Comparison of ENCODE assay signal across 8 cellular contexts in the genomic region with DNA sequence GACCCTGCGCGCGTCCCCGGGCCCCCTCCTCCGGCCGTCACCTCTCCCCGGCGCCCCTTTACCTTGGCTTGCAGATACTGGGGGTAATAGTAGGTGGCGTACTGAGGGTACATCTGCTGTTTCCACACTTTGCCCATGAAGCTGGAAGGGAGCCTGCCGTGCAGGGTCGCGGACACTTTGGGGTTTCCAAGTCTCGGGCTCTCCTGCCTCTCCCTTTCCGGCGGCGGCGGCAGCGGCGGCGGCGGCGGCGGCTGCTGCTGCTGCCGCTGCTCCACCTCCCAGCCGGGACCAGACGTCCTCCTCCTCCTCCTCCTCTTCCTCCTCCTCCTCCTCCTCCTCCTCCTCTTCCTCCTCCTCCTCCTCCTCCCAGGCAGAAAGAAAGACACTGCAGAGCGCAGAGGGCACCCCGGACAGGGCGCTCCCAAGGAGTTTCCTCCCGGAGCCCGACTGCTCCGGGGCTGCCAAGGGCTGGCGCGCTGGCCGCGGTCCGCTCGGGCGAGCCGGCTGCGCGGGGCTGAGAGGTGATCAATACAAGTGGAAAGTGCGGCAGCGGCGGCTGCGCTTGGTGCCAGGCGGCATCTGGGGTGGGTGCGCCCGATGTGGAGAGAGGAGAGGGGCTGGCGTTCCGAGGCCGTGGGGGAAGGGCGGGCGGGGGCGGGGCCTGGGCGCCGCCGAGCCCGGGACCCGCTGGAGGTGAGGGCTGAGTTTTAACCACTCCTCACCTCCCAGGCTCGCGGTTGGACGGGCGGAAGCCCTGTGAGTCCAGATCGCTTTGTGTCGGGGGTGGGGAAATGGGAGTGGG. TPM values are rescaled to one million over a fixed set of nuclear protein-coding genes. Genes with fewer than 3 reads are reported as not detected.
DNase-seq lines count a peak whose midpoint lies in the region; ATAC-seq and TF ChIP-seq lines count a peak whose summit lies in the region.

A gene with protein sequence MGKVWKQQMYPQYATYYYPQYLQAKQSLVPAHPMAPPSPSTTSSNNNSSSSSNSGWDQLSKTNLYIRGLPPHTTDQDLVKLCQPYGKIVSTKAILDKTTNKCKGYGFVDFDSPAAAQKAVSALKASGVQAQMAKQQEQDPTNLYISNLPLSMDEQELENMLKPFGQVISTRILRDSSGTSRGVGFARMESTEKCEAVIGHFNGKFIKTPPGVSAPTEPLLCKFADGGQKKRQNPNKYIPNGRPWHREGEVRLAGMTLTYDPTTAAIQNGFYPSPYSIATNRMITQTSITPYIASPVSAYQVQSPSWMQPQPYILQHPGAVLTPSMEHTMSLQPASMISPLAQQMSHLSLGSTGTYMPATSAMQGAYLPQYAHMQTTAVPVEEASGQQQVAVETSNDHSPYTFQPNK (minus strand): TSS at position 581 of the 802 bp plus-strand sequence. CDS start 444 bp downstream, at position 137.

- peak within 1 kb of the TSS; percentile 86 to 98 (median 89) for H3K4me3 Mint-ChIP-seq in CD4-positive, CD25-positive, alpha-beta regulatory T cell

- H3K4me2 ChIP-seq in neural cell (ENCODE audit: low read length): peak within 1 kb of the TSS; percentile 31

- no peaks in the 10 kb centered on the region for H3K9me2 ChIP-seq in neural cell (ENCODE audit: insufficient read depth, low read length)

- TF ChIP-seq POLR2A in Peyer's patch (IDR thresholded peaks at IDR 0.05): no peak

- H3F3A ChIP-seq in neural cell (ENCODE audit: insufficient read depth, low read length, poor library complexity, severe bottlenecking): no peaks in the 10 kb centered on the region

- no peaks in the 10 kb centered on the region for H3K79me2 ChIP-seq in neural cell (replicated peaks; ENCODE audit: insufficient read depth, low read length)

- H3K36me3 Mint-ChIP-seq in CD4-positive, CD25-positive, alpha-beta regulatory T cell: no peaks in the 10 kb centered on the region

- peaks cover 0 to 2% (median 0%) of the 10 kb centered on the region in 7 donors for H3K9me3 Mint-ChIP-seq in CD4-positive, CD25-positive, alpha-beta regulatory T cell

- no peak for TF ChIP-seq EP300 in neural cell (conservative IDR thresholded peaks at IDR 0.05; ENCODE audit: poor library complexity, severe bottlenecking)

- H3K27me3 ChIP-seq in CD4-positive, CD25-positive, alpha-beta regulatory T cell (ENCODE audit: control insufficient read depth, insufficient read depth, low read length): peaks cover 31% of the 10 kb centered on the region
- no peaks in the 10 kb centered on the region for H3K27me3 ChIP-seq in Peyer's patch
- H3K27me3 ChIP-seq in neural cell (ENCODE audit: insufficient read depth, low read depth, low read length): peaks cover 52% of the 10 kb centered on the region

- H2AFZ ChIP-seq in neural cell (ENCODE audit: low read depth, low read length): no peak within 1 kb of the TSS

- H3K27ac ChIP-seq in CD4-positive, CD25-positive, alpha-beta regulatory T cell (ENCODE audit: insufficient read depth, low read length, poor library complexity, severe bottlenecking): peak within 1 kb of the TSS; percentile 14
- H3K27ac ChIP-seq in Peyer's patch: peak within 1 kb of the TSS; percentile 84 to 91 (median 88)
- no peak within 1 kb of the TSS for H3K27ac ChIP-seq in neural cell (ENCODE audit: low read length)
- peak within 1 kb of the TSS; percentile 21 for H3K27ac ChIP-seq in substantia nigra (ENCODE audit: low read depth, low read length, poor library complexity, severe bottlenecking)

- TF ChIP-seq RAD21 in neural cell (conservative IDR thresholded peaks at IDR 0.05): no peak

- peak within 1 kb of the TSS; percentile 34 for H3K4me3 ChIP-seq in CD4-positive, CD25-positive, alpha-beta regulatory T cell (ENCODE audit: low read depth, low read length)
- H3K4me3 ChIP-seq in Peyer's patch (peak within 1 kb of the TSS; percentile 67 to 76 (median 71)), neural cell (ENCODE audit: low read length) (peak within 1 kb of the TSS; percentile 76)

- H3K4me1 Mint-ChIP-seq in CD4-positive, CD25-positive, alpha-beta regulatory T cell: peaks cover 4 to 23% (median 7%) of the 10 kb centered on the region in 4 donors

- TF ChIP-seq CTCF in Peyer's patch (IDR thresholded peaks at IDR 0.05) (no peak), neural cell (IDR thresholded peaks at IDR 0.05; ENCODE audit: poor library complexity, severe bottlenecking) (peak; percentile 17)

- ATAC-seq in CD4-positive, CD25-positive, alpha-beta regulatory T cell (ENCODE audit: low read depth in 2 of 2): peak; percentile 32 to 49
- ATAC-seq in HG02678 (IDR thresholded peaks at IDR 0.05; ENCODE audit: unreplicated experiment): peak; percentile 53
- ATAC-seq in GM21717 (IDR thresholded peaks at IDR 0.05; ENCODE audit: unreplicated experiment): no peak

- peak; percentile 13 to 57 (median 21) for DNase-seq in CD4-positive, CD25-positive, alpha-beta regulatory T cell
- DNase-seq in Peyer's patch (peak; percentile 25 to 66 (median 59)), fibroblast of the conjunctiva (ENCODE audit: low read depth) (peak; percentile 43), substantia nigra (lab: John Stamatoyannopoulos, UW) (peak in 17 of 49 donors; percentile 3 to 59 (median 13))
- peak; percentile 39 for DNase-seq in activated effector memory CD4-positive, alpha-beta T cell treated with Interleukin-2 at 50 U/mL for 16 hours

- H4K20me1 ChIP-seq in neural cell (ENCODE audit: insufficient read depth): no peaks in the 10 kb centered on the region

- peaks cover 62% of the 10 kb centered on the region for H3K27me3 Mint-ChIP-seq in CD4-positive, CD25-positive, alpha-beta regulatory T cell

- H3K36me3 ChIP-seq in CD4-positive, CD25-positive, alpha-beta regulatory T cell (ENCODE audit: control insufficient read depth, insufficient read depth, low read length): no peaks in the 10 kb centered on the region
- H3K36me3 ChIP-seq in Peyer's patch: no peaks in the 10 kb centered on the region
- no peaks in the 10 kb centered on the region for H3K36me3 ChIP-seq in neural cell (ENCODE audit: insufficient read depth, low read length)

- H3K4me1 ChIP-seq in CD4-positive, CD25-positive, alpha-beta regulatory T cell (ENCODE audit: control insufficient read depth, insufficient read depth, low read length, poor library complexity, severe bottlenecking): peaks cover 17% of the 10 kb centered on the region
- peaks cover 0 to 6% (median 0%) of the 10 kb centered on the region in 4 donors for H3K4me1 ChIP-seq in Peyer's patch

- peak within 1 kb of the TSS; percentile 52 for H3K9ac ChIP-seq in neural cell (ENCODE audit: low read length)

- peak within 1 kb of the TSS in 1 of 3 donors; percentile 21 for H3K27ac Mint-ChIP-seq in CD4-positive, CD25-positive, alpha-beta regulatory T cell

- H3K9me3 ChIP-seq in CD4-positive, CD25-positive, alpha-beta regulatory T cell (ENCODE audit: control insufficient read depth in 2 of 2, low read length in 2 of 2): no peaks in the 10 kb centered on the region
- H3K9me3 ChIP-seq in Peyer's patch (no peaks in the 10 kb centered on the region), neural cell (ENCODE audit: low read length) (no peaks in the 10 kb centered on the region)

TF ChIP-seq in neural cell, 6 proteins besides CTCF, POLR2A, EP300 and RAD21:
- no peak for TF ChIP-seq MXI1 (conservative IDR thresholded peaks at IDR 0.05; ENCODE audit: poor library complexity, severe bottlenecking)
- TF ChIP-seq, protein P1, sequence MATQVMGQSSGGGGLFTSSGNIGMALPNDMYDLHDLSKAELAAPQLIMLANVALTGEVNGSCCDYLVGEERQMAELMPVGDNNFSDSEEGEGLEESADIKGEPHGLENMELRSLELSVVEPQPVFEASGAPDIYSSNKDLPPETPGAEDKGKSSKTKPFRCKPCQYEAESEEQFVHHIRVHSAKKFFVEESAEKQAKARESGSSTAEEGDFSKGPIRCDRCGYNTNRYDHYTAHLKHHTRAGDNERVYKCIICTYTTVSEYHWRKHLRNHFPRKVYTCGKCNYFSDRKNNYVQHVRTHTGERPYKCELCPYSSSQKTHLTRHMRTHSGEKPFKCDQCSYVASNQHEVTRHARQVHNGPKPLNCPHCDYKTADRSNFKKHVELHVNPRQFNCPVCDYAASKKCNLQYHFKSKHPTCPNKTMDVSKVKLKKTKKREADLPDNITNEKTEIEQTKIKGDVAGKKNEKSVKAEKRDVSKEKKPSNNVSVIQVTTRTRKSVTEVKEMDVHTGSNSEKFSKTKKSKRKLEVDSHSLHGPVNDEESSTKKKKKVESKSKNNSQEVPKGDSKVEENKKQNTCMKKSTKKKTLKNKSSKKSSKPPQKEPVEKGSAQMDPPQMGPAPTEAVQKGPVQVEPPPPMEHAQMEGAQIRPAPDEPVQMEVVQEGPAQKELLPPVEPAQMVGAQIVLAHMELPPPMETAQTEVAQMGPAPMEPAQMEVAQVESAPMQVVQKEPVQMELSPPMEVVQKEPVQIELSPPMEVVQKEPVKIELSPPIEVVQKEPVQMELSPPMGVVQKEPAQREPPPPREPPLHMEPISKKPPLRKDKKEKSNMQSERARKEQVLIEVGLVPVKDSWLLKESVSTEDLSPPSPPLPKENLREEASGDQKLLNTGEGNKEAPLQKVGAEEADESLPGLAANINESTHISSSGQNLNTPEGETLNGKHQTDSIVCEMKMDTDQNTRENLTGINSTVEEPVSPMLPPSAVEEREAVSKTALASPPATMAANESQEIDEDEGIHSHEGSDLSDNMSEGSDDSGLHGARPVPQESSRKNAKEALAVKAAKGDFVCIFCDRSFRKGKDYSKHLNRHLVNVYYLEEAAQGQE (IDR thresholded peaks at IDR 0.05; ENCODE audit: borderline replicate concordance): peak; percentile 22

RNA-seq across cellular contexts. Expression of the gene that starts here (rescaled TPM):
- total RNA-seq in CD4-positive, CD25-positive, alpha-beta regulatory T cell: 58.4 TPM
- polyA plus RNA-seq in CD4-positive, CD25-positive, alpha-beta regulatory T cell: 10 to 100 TPM; 27.9 to 39.5 (median 32.5) TPM
- total RNA-seq in Peyer's patch: 10 to 100 TPM; 10.5 to 41.3 (median 18.5) TPM
- polyA plus RNA-seq in neural cell: 6.7 and 8.4 TPM in 2 replicates
- polyA minus RNA-seq in neural cell: 12.4 and 13.1 TPM in 2 replicates
